In the genomic region with DNA sequence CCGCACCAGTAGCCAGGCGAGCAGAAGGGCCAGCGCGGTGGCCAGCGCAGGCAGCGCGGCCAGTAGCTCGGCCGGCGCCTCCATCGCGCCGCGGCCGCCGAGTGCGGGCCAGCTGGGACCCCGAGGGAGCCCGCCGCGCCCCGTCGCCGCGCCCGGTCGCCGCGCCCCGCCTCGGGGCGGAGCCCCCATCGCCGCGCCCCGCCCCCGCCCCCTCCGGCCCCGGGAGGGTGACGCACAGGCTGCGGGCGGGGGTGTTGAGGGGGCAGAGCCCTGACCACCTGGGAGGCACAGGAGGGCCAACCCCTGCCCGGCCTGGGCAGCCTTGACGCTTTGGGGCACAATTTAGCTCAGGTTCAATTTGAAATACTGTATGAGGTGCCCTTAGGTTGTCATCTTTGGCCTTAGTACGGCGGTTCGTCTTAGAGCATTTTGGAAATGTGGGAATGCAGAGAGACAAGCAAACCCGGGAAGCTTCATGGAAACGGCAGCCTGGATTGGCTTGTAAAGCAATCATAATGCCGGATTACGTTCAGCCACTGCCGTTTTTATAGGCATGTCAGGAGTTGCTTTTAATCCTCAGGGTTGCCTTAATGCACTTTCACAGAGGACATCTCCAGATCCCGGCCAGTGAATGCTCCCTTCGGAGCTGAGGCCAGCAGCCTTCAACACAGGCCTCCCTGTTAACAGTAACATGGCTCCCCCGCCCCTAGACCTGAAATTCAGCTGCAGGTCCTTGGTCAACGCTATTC, we compare ENCODE assay signal across 8 cellular contexts. TPM values are rescaled to one million over a fixed set of nuclear protein-coding genes. Genes with fewer than 3 reads are reported as not detected.
DNase-seq lines count a peak whose midpoint lies in the region; ATAC-seq, FAIRE-seq and TF ChIP-seq lines count a peak whose summit lies in the region.

A gene with protein sequence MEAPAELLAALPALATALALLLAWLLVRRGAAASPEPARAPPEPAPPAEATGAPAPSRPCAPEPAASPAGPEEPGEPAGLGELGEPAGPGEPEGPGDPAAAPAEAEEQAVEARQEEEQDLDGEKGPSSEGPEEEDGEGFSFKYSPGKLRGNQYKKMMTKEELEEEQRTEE (minus strand): TSS at position 103 of the 749 bp plus-strand sequence. CDS start 19 bp downstream, at position 84.

- H3K27me3 Mint-ChIP-seq in chondrocyte (ENCODE audit: low read depth): no peaks in the 10 kb centered on the region

- H4K20me1 ChIP-seq in keratinocyte (ENCODE audit: control insufficient read depth, extremely low read depth, insufficient read depth, low read length): no peaks in the 10 kb centered on the region

- DNase-seq in GM03348 (ENCODE audit: low spot score): peak; percentile 93
- peak; percentile 80 for DNase-seq in MG63
- DNase-seq in activated CD4-positive, CD25-positive, alpha-beta regulatory T cell treated with anti-CD3 and anti-CD28 coated beads, Interleukin-2, amount 50 U/mL, for 72 hours: peak; percentile 42
- DNase-seq in chondrocyte (ENCODE audit: low spot score): no peak
- no peak for DNase-seq in keratinocyte (ENCODE audit: low read depth, low spot score)
- no peak for DNase-seq in small intestine

- H3K9me3 Mint-ChIP-seq in chondrocyte (ENCODE audit: low read depth): no peaks in the 10 kb centered on the region

- peak within 1 kb of the TSS; percentile 68 for H3K4me3 ChIP-seq in MG63
- H3K4me3 ChIP-seq in keratinocyte (ENCODE audit: control insufficient read depth in 2 of 3, extremely low read depth in 1 of 3, insufficient read depth in 2 of 3, low read depth in 1 of 3, low read length in 3 of 3): peak within 1 kb of the TSS; percentile 70 to 75 (median 74)
- H3K4me3 ChIP-seq in small intestine (ENCODE audit: low read depth in 1 of 2, low read length in 2 of 2): peak within 1 kb of the TSS; percentile 54 to 65

- H3K9me3 ChIP-seq in MG63 (peaks cover 2% of the 10 kb centered on the region; the same call in 1 of the 2 replicates), keratinocyte (ENCODE audit: control insufficient read depth, low read depth, low read length) (no peaks in the 10 kb centered on the region), small intestine (ENCODE audit: control insufficient read depth, low read depth) (no peaks in the 10 kb centered on the region)

- peaks cover 52% of the 10 kb centered on the region for H3K4me1 Mint-ChIP-seq in chondrocyte (ENCODE audit: low read depth)

- H3K4me2 ChIP-seq in keratinocyte (ENCODE audit: control insufficient read depth, extremely low read depth, insufficient read depth, low read depth, low read length): peak within 1 kb of the TSS; percentile 93

- H3K9me1 ChIP-seq in keratinocyte (ENCODE audit: control insufficient read depth, extremely low read depth, insufficient read depth, low read length): no peaks in the 10 kb centered on the region

- peak within 1 kb of the TSS; percentile 64 for H2AFZ ChIP-seq in keratinocyte (ENCODE audit: control insufficient read depth, low read length)

- WGBS in small intestine, 3 donors: 5 to 12% (median 9%) methylated on average over 23 to 56 of the region's 56 CpGs

- peak within 1 kb of the TSS; percentile 70 for H3K27ac ChIP-seq in keratinocyte (ENCODE audit: control insufficient read depth, insufficient read depth, low read length)
- H3K27ac ChIP-seq in small intestine (ENCODE audit: low read depth in 1 of 2, low read length in 1 of 2): peak within 1 kb of the TSS; percentile 46 to 92

- dilution Hi-C loops in keratinocyte (cut with MboI; ENCODE audit: extremely low pct_ligation_motif_present, low sequenced_read_pairs): no loop called here

- TF ChIP-seq CTCF in chondrocyte (IDR thresholded peaks at IDR 0.05) (no peak), keratinocyte (optimal IDR thresholded peaks at IDR 0.05 in 1 of 3, IDR thresholded peaks at IDR 0.05 in 1 of 3, conservative IDR thresholded peaks at IDR 0.05 in 1 of 3; ENCODE audit: extremely low read depth in 1 of 3, insufficient read depth in 2 of 3, low read length in 3 of 3) (no peak)

- peak within 1 kb of the TSS; percentile 97 for H3K27ac Mint-ChIP-seq in chondrocyte (ENCODE audit: unreplicated experiment)

- peaks cover 48% of the 10 kb centered on the region for H3K36me3 ChIP-seq in MG63
- H3K36me3 ChIP-seq in keratinocyte (ENCODE audit: control insufficient read depth in 2 of 2, extremely low read depth in 1 of 2, insufficient read depth in 2 of 2, low read length in 2 of 2): peaks cover 10 to 25% of the 10 kb centered on the region in 2 experiments
- H3K36me3 ChIP-seq in small intestine (ENCODE audit: control insufficient read depth in 2 of 2, insufficient read depth in 2 of 2, low read length in 2 of 2): peaks cover 2 to 6% of the 10 kb centered on the region in 2 donors

- no peak for FAIRE-seq in keratinocyte (lab: Jason Lieb, UNC)
- no peak for FAIRE-seq in small intestine (lab: Jason Lieb, UNC)

- H3K9ac ChIP-seq in keratinocyte (ENCODE audit: control insufficient read depth, extremely low read depth, insufficient read depth, low read length): peak within 1 kb of the TSS; percentile 76

- H3K4me3 Mint-ChIP-seq in chondrocyte (ENCODE audit: unreplicated experiment): peak within 1 kb of the TSS; percentile 83

- peaks cover 13% of the 10 kb centered on the region for H3K36me3 Mint-ChIP-seq in chondrocyte (ENCODE audit: low read depth)

- H3K4me1 ChIP-seq in keratinocyte (ENCODE audit: control insufficient read depth, extremely low read depth, insufficient read depth, low read length) (peaks cover 22% of the 10 kb centered on the region), small intestine (ENCODE audit: control insufficient read depth in 2 of 2, insufficient read depth in 1 of 2, low read depth in 1 of 2, low read length in 1 of 2) (no peaks in the 10 kb centered on the region)

- H3K79me2 ChIP-seq in keratinocyte (ENCODE audit: control insufficient read depth, insufficient read depth, low read length): peaks cover 38% of the 10 kb centered on the region

- ATAC-seq in GM19035 (IDR thresholded peaks at IDR 0.05; ENCODE audit: unreplicated experiment) (no peak), GM21528 (IDR thresholded peaks at IDR 0.05; ENCODE audit: low FRiP score, unreplicated experiment) (no peak)

- H3K27me3 ChIP-seq in MG63 (no peaks in the 10 kb centered on the region), keratinocyte (ENCODE audit: control insufficient read depth, extremely low read depth, insufficient read depth, low read length) (no peaks in the 10 kb centered on the region), small intestine (ENCODE audit: control insufficient read depth in 2 of 2, insufficient read depth in 2 of 2, low read length in 2 of 2) (no peaks in the 10 kb centered on the region)

RNA-seq across cellular contexts. Expression of the gene that starts here (rescaled TPM):
- total RNA-seq in MG63 (2014; rRNA removed; shearing (Covaris generic); ENCODE audit: low replicate concordance): 53.8 and 65.4 TPM in 2 replicates
- 141 to 200 TPM (median 197 TPM) in 3 replicates for total RNA-seq in chondrocyte
- polyA plus RNA-seq in keratinocyte (113 to 118 TPM (median 114 TPM) in 3 replicates), small intestine (10 to 100 TPM in 2 of 3 donors, 1 to 10 TPM in 1; 3.1 to 40.1 (median 20.0) TPM)
- polyA plus RNA-seq in keratinocyte (2011; ENCODE audit: low read depth): 33.4 TPM
- 123 and 172 TPM in 2 replicates for polyA plus RNA-seq in keratinocyte (2011; cell fraction: cytosol; rRNA removed)
- polyA plus RNA-seq in keratinocyte (2011; cell fraction: nucleus; rRNA removed): 70.8 and 71.4 TPM in 2 replicates
- polyA plus RNA-seq in keratinocyte (2012; ENCODE audit: low replicate concordance): 85.9 and 96.7 TPM in 2 replicates
- 64.9 to 161 TPM (median 87.3 TPM) in 3 replicates for polyA minus RNA-seq in keratinocyte
- polyA minus RNA-seq in keratinocyte (2011; cell fraction: cytosol; rRNA and poly(A)+ RNA removed): 82.7 TPM
- polyA minus RNA-seq in keratinocyte (2011; cell fraction: nucleus; rRNA and poly(A)+ RNA removed): 21.7 and 52.1 TPM in 2 replicates

Comparison
In these comparisons a context has a peak if more than half of its experiments do, and no peak if none do; other contexts are left out.
1. DNase-seq: peak in GM03348 (single experiment), MG63 (single experiment) and activated CD4-positive, CD25-positive, alpha-beta regulatory T cell treated with anti-CD3 and anti-CD28 coated beads, Interleukin-2, amount 50 U/mL, for 72 hours (single experiment); none in chondrocyte (single experiment), keratinocyte (single experiment) and small intestine (single experiment).
2. Peak in every context shown above with its lines, with median percentiles within 50 percentile points of each other: H3K4me3 ChIP-seq.